In genomic region chr22:42855726-42856125, GRCh38 we compare ENCODE assay signal across 7 cellular contexts. TPM values are rescaled to one million over a fixed set of nuclear protein-coding genes. Genes with fewer than 3 reads are reported as not detected.
DNase-seq lines count a peak whose midpoint lies in the region; ATAC-seq and TF ChIP-seq lines count a peak whose summit lies in the region.

No MANE protein-coding gene starts in this region.

- ATAC-seq in activated T-helper 17 cell treated with anti-CD3 and anti-CD28 coated beads, Interleukin-2, amount 50 U/mL, for 72 hours (replicated peaks): no peak
- ATAC-seq in HG02610 (IDR thresholded peaks at IDR 0.05; ENCODE audit: unreplicated experiment): no peak

- H3K4me1 Mint-ChIP-seq in activated T-helper 17 cell treated with anti-CD3 and anti-CD28 coated beads, Interleukin-2, amount 50 U/mL, for 72 hours: peaks cover 5% of the 10 kb centered on the region

- H3K9me3 ChIP-seq in iPS-18c (ENCODE audit: control insufficient read depth, insufficient read depth, low read length) (peaks cover 4% of the 10 kb centered on the region), stomach (no peaks in the 10 kb centered on the region)

- no peaks in the 10 kb centered on the region for H3K27me3 Mint-ChIP-seq in activated T-helper 17 cell treated with anti-CD3 and anti-CD28 coated beads, Interleukin-2, amount 50 U/mL, for 72 hours

- peak overlapping the region; percentile 97 for H3K27ac Mint-ChIP-seq in activated T-helper 17 cell treated with anti-CD3 and anti-CD28 coated beads, Interleukin-2, amount 50 U/mL, for 72 hours

- peaks cover 0 to 8% (median 0%) of the 10 kb centered on the region in 4 donors for H3K36me3 ChIP-seq in stomach

- DNase-seq in HL-60 (ENCODE audit: low read depth in 1 of 2, low spot score in 1 of 2) (no peak), stomach (no peak), UCSD-AML1 (lab: John Stamatoyannopoulos, UW; ENCODE audit: unreplicated experiment) (no peak), SHP77 (lab: John Stamatoyannopoulos, UW) (no peak)

- no peaks in the 10 kb centered on the region for H3K9me3 Mint-ChIP-seq in activated T-helper 17 cell treated with anti-CD3 and anti-CD28 coated beads, Interleukin-2, amount 50 U/mL, for 72 hours

- peak overlapping the region; percentile 94 for H3K4me3 Mint-ChIP-seq in activated T-helper 17 cell treated with anti-CD3 and anti-CD28 coated beads, Interleukin-2, amount 50 U/mL, for 72 hours

- TF ChIP-seq EP300 in stomach (IDR thresholded peaks at IDR 0.05): no peak

- H3K4me1 ChIP-seq in stomach: peaks cover 21 to 47% (median 41%) of the 10 kb centered on the region in 4 donors

- intact Hi-C loops in stomach (cut with DNase I; ENCODE audit: low total_unique reads): no loop called here

- H3K27ac ChIP-seq in HL-60 (replicated peaks) (no peak overlapping the region), stomach (peak overlapping the region; percentile 94 to 100 (median 98))

- H3K4me3 ChIP-seq in HL-60 (replicated peaks; ENCODE audit: insufficient read depth, low read length): 0 out of 2 replicates have a peak overlapping the region, but pooled peaks have one; percentile 75
- H3K4me3 ChIP-seq in iPS-18c (ENCODE audit: insufficient read depth, low read depth, low read length): peak overlapping the region; percentile 84
- peak overlapping the region; percentile 60 to 88 (median 78) for H3K4me3 ChIP-seq in stomach

- 19 to 36% (median 23%) methylated on average over 4 of the region's 4 CpGs for WGBS in stomach, 5 donors

- no peaks in the 10 kb centered on the region for H3K27me3 ChIP-seq in HL-60 (ENCODE audit: insufficient read depth, poor library complexity, severe bottlenecking)
- H3K27me3 ChIP-seq in stomach: no peaks in the 10 kb centered on the region

- TF ChIP-seq POLR2A in stomach (IDR thresholded peaks at IDR 0.05): no peak

- TF ChIP-seq CTCF in HL-60 (IDR thresholded peaks at IDR 0.05; ENCODE audit: insufficient read depth, low read length): no peak
- no peak for TF ChIP-seq CTCF in stomach (IDR thresholded peaks at IDR 0.05)

- H3K36me3 Mint-ChIP-seq in activated T-helper 17 cell treated with anti-CD3 and anti-CD28 coated beads, Interleukin-2, amount 50 U/mL, for 72 hours (ENCODE audit: low read depth): peaks cover 6% of the 10 kb centered on the region

RNA-seq across cellular contexts. Expression of gene ARFGAP3, which starts 1.3 kb away (rescaled TPM):
- total RNA-seq in activated T-helper 17 cell treated with anti-CD3 and anti-CD28 coated beads, Interleukin-2, amount 50 U/mL, for 72 hours: 10 to 100 TPM; 32.0 to 32.8 TPM
- 10 to 100 TPM in 4 of 5 donors, 1 to 10 TPM in 1; 4.6 to 77.5 (median 40.6) TPM for total RNA-seq in stomach
- 10 to 100 TPM; 23.2 to 51.9 (median 39.2) TPM for polyA plus RNA-seq in stomach
